In the genomic region with DNA sequence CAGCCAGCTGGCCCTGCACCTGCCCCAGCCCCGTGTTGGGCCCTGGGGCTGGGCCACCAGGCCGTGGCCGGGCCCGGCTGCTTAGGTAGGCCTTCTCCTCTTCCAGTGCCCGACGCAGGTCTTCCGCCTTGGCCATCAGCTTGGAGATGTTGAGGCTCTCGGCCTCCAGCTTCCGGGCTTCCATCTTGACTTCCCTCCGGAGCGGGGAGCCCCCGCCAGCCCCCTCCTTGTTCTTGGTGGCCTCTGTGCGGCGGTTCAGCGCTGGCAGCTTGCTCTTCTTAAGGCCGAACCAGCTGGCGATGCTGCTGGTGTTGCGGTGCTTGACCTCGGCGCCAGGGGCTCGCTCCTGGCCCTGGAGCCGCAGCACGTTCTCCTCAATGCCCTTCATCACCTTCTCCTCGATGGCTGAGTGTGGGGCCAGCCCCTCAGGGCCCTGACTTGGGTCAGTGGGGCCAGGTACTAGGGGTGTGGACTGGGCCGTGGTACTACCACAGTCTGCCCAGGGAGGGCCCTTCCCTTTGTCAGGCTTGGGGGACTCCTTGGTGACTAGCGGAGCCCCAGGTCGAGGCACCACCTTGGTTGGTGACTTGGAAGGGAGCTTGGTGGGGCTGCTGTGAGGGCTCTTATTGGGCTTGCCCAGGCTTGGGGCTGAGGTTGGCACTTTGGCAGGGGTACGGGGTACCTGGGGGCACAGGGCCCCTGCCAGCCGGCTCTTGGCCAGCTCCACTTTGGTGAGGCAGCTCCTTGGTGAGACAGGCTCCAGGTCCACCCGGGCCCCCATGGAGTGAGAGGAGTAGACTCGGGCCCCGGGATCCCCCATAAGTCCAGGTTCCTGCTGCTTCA, we compare ENCODE assay signal across 18 cellular contexts. TPM values are rescaled to one million over a fixed set of nuclear protein-coding genes. Genes with fewer than 3 reads are reported as not detected.
DNase-seq lines count a peak whose midpoint lies in the region; ATAC-seq, FAIRE-seq and TF ChIP-seq lines count a peak whose summit lies in the region.
"Had no signal": no experiment of that assay in that cellular context is flagged by ENCODE, and none has a peak within 500 bp of the region (broad histone marks: within the 10 kb centered on the region; RNA-seq: fewer than 3 reads in every experiment).

No MANE protein-coding gene starts in this region.

- H3K9ac ChIP-seq in endothelial cell of umbilical vein (replicated peaks; ENCODE audit: extremely low read depth, insufficient read depth, low read length), result no peak overlapping the region
- H3K9ac ChIP-seq: BLaER1 treated with 17β-estradiol and CSF1 and Interleukin-3, amounts not matched to agents 10 nM and 100 nM had no signal

- H3K4me1 Mint-ChIP-seq in T-helper 17 cell, result peaks cover 3% of the 10 kb centered on the region
- H3K4me1 Mint-ChIP-seq: CD8-positive, alpha-beta memory T cell had no signal

- H3K79me2 ChIP-seq in endothelial cell of umbilical vein (ENCODE audit: control insufficient read depth, insufficient read depth, low read length), result no peaks in the 10 kb centered on the region

- POLR2A ChIA-PET in endothelial cell of umbilical vein (lab: Charles Lee), result no interaction called here

- peaks cover 7% of the 10 kb centered on the region for H3K4me1 ChIP-seq in endothelial cell of umbilical vein (ENCODE audit: control insufficient read depth, extremely low read depth, insufficient read depth, low read length)
- H3K4me1 ChIP-seq: A549 had no signal

- no peak for TF ChIP-seq CTCF in endothelial cell of umbilical vein (IDR thresholded peaks at IDR 0.05; ENCODE audit: extremely low read depth in 1 of 2, insufficient read depth in 1 of 2, low read depth in 1 of 2, low read length in 2 of 2)

- H3K36me3 Mint-ChIP-seq in T-helper 17 cell (ENCODE audit: low read depth), result peaks cover 5% of the 10 kb centered on the region

- no peak overlapping the region for H2AFZ ChIP-seq in endothelial cell of umbilical vein (ENCODE audit: low read depth, low read length)

- no peak for FAIRE-seq in GM12891 (lab: Jason Lieb, UNC)
- no peak for FAIRE-seq in endothelial cell of umbilical vein (lab: Jason Lieb, UNC)
- FAIRE-seq: A549, D721Med, GM19239 had no signal

- CTCF ChIA-PET in endothelial cell of umbilical vein (lab: Charles Lee), result interaction anchor here (1.4 to 1.7 kb wide), 3 partner anchors 10 to 44 kb away, joined by 3 to 6 read pairs (median 3); no protein-coding TSS in a partner anchor

- DNase-seq in D341Med (ENCODE audit: low spot score) (peak; percentile 38), GM12891 (ENCODE audit: insufficient read length, low spot score) (no peak), endothelial cell of umbilical vein (ENCODE audit: low read depth, low spot score) (no peak), posterior vena cava (ENCODE audit: low spot score) (peak; percentile 53), RPMI8226 (no peak), T-helper 17 cell (no peak)
- DNase-seq: CD8-positive, alpha-beta memory T cell; GOT3; NCI-H1417 treated with DMSO at 0.1 percent for 48 hours; NCI-H1930; NCI-H345; NCI-H524 treated with DMSO at 0.1 percent for 48 hours had no signal

- H3K4me3 ChIP-seq in endothelial cell of umbilical vein (replicated peaks in 1 of 3; ENCODE audit: insufficient read depth in 1 of 3, low read depth in 1 of 3, low read length in 3 of 3), result no peak overlapping the region
- H3K4me3 ChIP-seq: A549; BLaER1 treated with 17β-estradiol and CSF1 and Interleukin-3, amounts not matched to agents 10 nM and 100 nM; SJSA1 had no signal

- no peak overlapping the region for H3K27ac ChIP-seq in endothelial cell of umbilical vein (ENCODE audit: insufficient read depth, low read depth, low read length)
- H3K27ac ChIP-seq: A549; BLaER1 treated with 17β-estradiol and CSF1 and Interleukin-3, amounts not matched to agents 10 nM and 100 nM had no signal

- H3K9me3 ChIP-seq in endothelial cell of umbilical vein (replicated peaks; ENCODE audit: control insufficient read depth, insufficient read depth, low read length) (no peaks in the 10 kb centered on the region), T-helper 17 cell (ENCODE audit: control insufficient read depth, low read length, poor library complexity, severe bottlenecking) (no peaks in the 10 kb centered on the region)
- H3K9me3 ChIP-seq: A549; BLaER1 treated with 17β-estradiol and CSF1 and Interleukin-3, amounts not matched to agents 10 nM and 100 nM; SJSA1 had no signal

- H3K27me3 Mint-ChIP-seq in T-helper 17 cell, result no peaks in the 10 kb centered on the region
- H3K27me3 Mint-ChIP-seq: CD8-positive, alpha-beta memory T cell had no signal

- peaks cover 0 to 41% of the 10 kb centered on the region in 2 experiments for H3K36me3 ChIP-seq in endothelial cell of umbilical vein (ENCODE audit: control insufficient read depth in 2 of 2, extremely low read depth in 1 of 2, insufficient read depth in 2 of 2, low read length in 2 of 2)

- no peak overlapping the region for H3K4me2 ChIP-seq in endothelial cell of umbilical vein (ENCODE audit: insufficient read depth, low read length)
- H3K4me2 ChIP-seq: A549; BLaER1 treated with 17β-estradiol and CSF1 and Interleukin-3, amounts not matched to agents 10 nM and 100 nM had no signal

- BruUV-seq in endothelial cell of umbilical vein (replicated peaks; lab: Mats Ljungman, UMichigan), result TSS peak; percentile 8

- no peaks in the 10 kb centered on the region for H3K27me3 ChIP-seq in endothelial cell of umbilical vein (ENCODE audit: control insufficient read depth in 2 of 2, insufficient read depth in 2 of 2, low read length in 2 of 2)
- H3K27me3 ChIP-seq: BLaER1 treated with 17β-estradiol and CSF1 and Interleukin-3, amounts not matched to agents 10 nM and 100 nM; SJSA1 had no signal

- intact Hi-C loops in endothelial cell of umbilical vein (cut with micrococcal nuclease), result no loop called here
- intact Hi-C loops in posterior vena cava (cut with DNase I), result no loop called here

- no peak overlapping the region for H3K4me3 Mint-ChIP-seq in T-helper 17 cell
- H3K4me3 Mint-ChIP-seq: CD8-positive, alpha-beta memory T cell had no signal

- no peaks in the 10 kb centered on the region for H3K9me1 ChIP-seq in endothelial cell of umbilical vein (replicated peaks; ENCODE audit: control insufficient read depth, extremely low read depth, insufficient read depth, low read length)

- TF ChIP-seq POLR2A in GM12891 (IDR thresholded peaks at IDR 0.05; ENCODE audit: low read depth, low read length) (no peak), endothelial cell of umbilical vein (IDR thresholded peaks at IDR 0.05; ENCODE audit: low read depth, low read length) (no peak)

- dilution Hi-C loops in endothelial cell of umbilical vein (cut with MboI; ENCODE audit: extremely low pct_ligation_motif_present, low sequenced_read_pairs), result no loop called here

- ATAC-seq in GM21528 (IDR thresholded peaks at IDR 0.05; ENCODE audit: low FRiP score, unreplicated experiment) (no peak), T-helper 17 cell (no peak)
- ATAC-seq: A549 had no signal

- no peaks in the 10 kb centered on the region for H4K20me1 ChIP-seq in endothelial cell of umbilical vein (replicated peaks; ENCODE audit: control insufficient read depth, extremely low read depth, insufficient read depth, low read length)

- no peak overlapping the region for H3K27ac Mint-ChIP-seq in T-helper 17 cell

TF ChIP-seq in GM12891, 5 proteins besides CTCF, POLR2A, EP300 and RAD21 (continues in another document):
- no peak for TF ChIP-seq PAX5 (IDR thresholded peaks at IDR 0.05; ENCODE audit: insufficient read depth, low read length, severe bottlenecking)
- TF ChIP-seq SPI1 (IDR thresholded peaks at IDR 0.05; ENCODE audit: low read depth, low read length), result no peak

TF ChIP-seq in endothelial cell of umbilical vein, 7 proteins besides CTCF, POLR2A, EP300 and RAD21 (continues in another document):
- no peak for TF ChIP-seq FOS (IDR thresholded peaks at IDR 0.05; ENCODE audit: borderline replicate concordance, insufficient read depth, low read length)
- TF ChIP-seq MYC (IDR thresholded peaks at IDR 0.05; ENCODE audit: low read depth, low read length), result no peak
- TF ChIP-seq JUN (IDR thresholded peaks at IDR 0.05; ENCODE audit: borderline replicate concordance, insufficient read depth, insufficient read length, low read depth), result no peak

RNA-seq across cellular contexts. Expression of gene NCKAP5L, which starts 33.2 kb away (rescaled TPM):
- polyA plus RNA-seq in GM12891 (2012; ENCODE audit: low read depth, missing spikeins), result 8.5 TPM
- 46.1 and 52.1 TPM in 2 replicates for total RNA-seq in endothelial cell of umbilical vein
- 17.4 and 22.7 TPM in 2 replicates for polyA plus RNA-seq in endothelial cell of umbilical vein
- 10.1 and 15.0 TPM in 2 replicates for polyA plus RNA-seq in endothelial cell of umbilical vein (2011; cell fraction: cytosol; rRNA removed)
- 42.4 and 45.5 TPM in 2 replicates for polyA plus RNA-seq in endothelial cell of umbilical vein (2011; cell fraction: nucleus; rRNA removed)
- polyA plus RNA-seq in endothelial cell of umbilical vein (2012), result 18.4 and 23.6 TPM in 2 replicates
- polyA minus RNA-seq in endothelial cell of umbilical vein, result 23.1 and 25.5 TPM in 2 replicates
- polyA minus RNA-seq in endothelial cell of umbilical vein (2011; cell fraction: cytosol; rRNA and poly(A)+ RNA removed), result 7.8 TPM
- polyA minus RNA-seq in endothelial cell of umbilical vein (2011; cell fraction: nucleus; rRNA and poly(A)+ RNA removed), result 29.3 and 38.6 TPM in 2 replicates
- 10 to 100 TPM; 16.2 to 22.4 TPM for total RNA-seq in posterior vena cava
- 1 to 10 TPM; 8.7 to 9.3 TPM for total RNA-seq in T-helper 17 cell

RNA-seq across cellular contexts. Expression of gene BCDIN3D, which starts 47.9 kb away (rescaled TPM):
- polyA plus RNA-seq in GM12891 (2012; ENCODE audit: low read depth, missing spikeins), result 2.4 TPM
- total RNA-seq in endothelial cell of umbilical vein (2.5 and 3.1 TPM in 2 replicates), posterior vena cava (1 to 10 TPM; 2.5 to 4.0 TPM), T-helper 17 cell (1 to 10 TPM; 3.6 to 4.9 TPM)
- 1.8 TPM in 2 replicates for polyA plus RNA-seq in endothelial cell of umbilical vein
- 1.5 and 1.7 TPM in 2 replicates for polyA plus RNA-seq in endothelial cell of umbilical vein (2011; cell fraction: cytosol; rRNA removed)
- polyA plus RNA-seq in endothelial cell of umbilical vein (2011; cell fraction: nucleus; rRNA removed), result 1.4 and 1.5 TPM in 2 replicates
- polyA plus RNA-seq in endothelial cell of umbilical vein (2012), result 1.1 and 2.1 TPM in 2 replicates
- polyA minus RNA-seq in endothelial cell of umbilical vein, result 0.92 and 2.1 TPM in 2 replicates
- polyA minus RNA-seq in endothelial cell of umbilical vein (2011; cell fraction: cytosol; rRNA and poly(A)+ RNA removed), result 1.9 TPM
- polyA minus RNA-seq in endothelial cell of umbilical vein (2011; cell fraction: nucleus; rRNA and poly(A)+ RNA removed), result 1.2 and 2.4 TPM in 2 replicates

RNA-seq across cellular contexts. Expression of gene TMBIM6, which starts 53.7 kb away (rescaled TPM):
- polyA plus RNA-seq in GM12891 (2012; ENCODE audit: low read depth, missing spikeins), result 188 TPM
- 393 and 395 TPM in 2 replicates for total RNA-seq in endothelial cell of umbilical vein
- 545 and 579 TPM in 2 replicates for polyA plus RNA-seq in endothelial cell of umbilical vein
- 324 and 346 TPM in 2 replicates for polyA plus RNA-seq in endothelial cell of umbilical vein (2011; cell fraction: cytosol; rRNA removed)
- polyA plus RNA-seq in endothelial cell of umbilical vein (2011; cell fraction: nucleus; rRNA removed), result 313 and 415 TPM in 2 replicates
- polyA plus RNA-seq in endothelial cell of umbilical vein (2012), result 363 and 512 TPM in 2 replicates
- 426 and 448 TPM in 2 replicates for polyA minus RNA-seq in endothelial cell of umbilical vein
- 212 TPM for polyA minus RNA-seq in endothelial cell of umbilical vein (2011; cell fraction: cytosol; rRNA and poly(A)+ RNA removed)
- 90.8 and 166 TPM in 2 replicates for polyA minus RNA-seq in endothelial cell of umbilical vein (2011; cell fraction: nucleus; rRNA and poly(A)+ RNA removed)
- 100 to 1,000 TPM; 285 to 313 TPM for total RNA-seq in posterior vena cava
- total RNA-seq in T-helper 17 cell, result 100 to 1,000 TPM; 325 to 376 TPM

Comparison
In these comparisons a context has a peak if more than half of its experiments do, and no peak if none do; other contexts are left out.
1. DNase-seq: peak in D341Med (single experiment) and posterior vena cava (single experiment); none in GM12891 (single experiment), endothelial cell of umbilical vein (single experiment), RPMI8226 (single experiment) and T-helper 17 cell (0 of 3).